In genomic region chr3:104519068-104519467, GRCh38 we compare ENCODE assay signal across 1 cellular context.
TF ChIP-seq lines count a peak whose summit lies in the region.

No MANE protein-coding gene starts in this region.

TF ChIP-seq in WTC11, 78 proteins besides CTCF, POLR2A, EP300 and RAD21 (continued from another document):
- no peak for TF ChIP-seq ZNF532 (CRISPR knock-in tag; IDR thresholded peaks at IDR 0.05; ENCODE audit: borderline replicate concordance)
- no peak for TF ChIP-seq NR1H2 (CRISPR knock-in tag; IDR thresholded peaks at IDR 0.05)
- no peak for TF ChIP-seq JUN (CRISPR knock-in tag; IDR thresholded peaks at IDR 0.05)
- no peak for TF ChIP-seq USF2 (CRISPR knock-in tag; IDR thresholded peaks at IDR 0.05)
TF ChIP-seq in WTC11: peak in this region for 0.
